13 cellular contexts compared by ENCODE assay signal in the genomic region with DNA sequence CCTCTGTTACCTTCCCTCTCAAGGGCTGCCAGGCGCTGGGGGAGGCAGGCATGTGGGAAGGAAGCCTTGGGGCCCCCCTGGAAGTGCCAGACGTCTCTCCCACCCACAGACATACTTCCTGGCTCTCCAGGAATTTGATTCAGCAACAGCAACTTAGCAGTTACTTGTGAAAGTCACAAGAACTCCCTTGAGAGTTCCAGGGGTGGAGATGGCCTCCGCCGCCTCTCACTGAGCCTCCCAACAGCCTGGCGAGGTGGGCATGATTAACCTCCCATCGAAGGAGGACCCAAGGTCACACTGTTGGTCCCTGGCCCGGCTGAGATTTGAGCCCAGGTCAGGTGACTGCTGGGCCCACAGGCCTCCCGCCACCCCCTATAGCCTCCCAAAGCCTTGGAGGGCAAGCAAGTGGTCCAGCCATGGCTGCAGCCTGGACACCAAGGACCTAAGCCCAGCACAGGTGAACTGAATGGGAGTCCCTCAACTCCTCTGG. TPM values are rescaled to one million over a fixed set of nuclear protein-coding genes. Genes with fewer than 3 reads are reported as not detected.
A peak's percentile ranks its signal among the peaks of the same experiment; 100 is the strongest.
DNase-seq lines count a peak whose midpoint lies in the region; ATAC-seq and TF ChIP-seq lines count a peak whose summit lies in the region.
"Had no signal": no experiment of that assay in that cellular context is flagged by ENCODE, and none has a peak within 500 bp of the region (broad histone marks: within the 10 kb centered on the region; RNA-seq: fewer than 3 reads in every experiment).

No MANE protein-coding gene starts in this region.

- no peak overlapping the region for H3K27ac ChIP-seq in CD8-positive, alpha-beta T cell (ENCODE audit: low read depth, low read length)
- H3K27ac ChIP-seq in MM.1S (ENCODE audit: low read length): peak overlapping the region; percentile 79
- peak overlapping the region in 1 of 2 donors; percentile 70 for H3K27ac ChIP-seq in left lung
- H3K27ac ChIP-seq: cardiac muscle cell had no signal

- H3K4me3 Mint-ChIP-seq in CD8-positive, alpha-beta T cell: no peak overlapping the region
- H3K4me3 Mint-ChIP-seq in dendritic cell treated with granulocyte-macrophage colony-stimulating factor and Interleukin-4, amounts not matched to agents 40 ng/mL and 50 ng/mL, for 4 days: no peak overlapping the region
- H3K4me3 Mint-ChIP-seq in naive thymus-derived CD8-positive, alpha-beta T cell: peak overlapping the region in 4 of 10 donors; percentile 43 to 64 (median 55)
- H3K4me3 Mint-ChIP-seq: neural crest cell had no signal

- H3K27ac Mint-ChIP-seq in CD8-positive, alpha-beta T cell: peak overlapping the region; percentile 42
- H3K27ac Mint-ChIP-seq in dendritic cell treated with granulocyte-macrophage colony-stimulating factor and Interleukin-4, amounts not matched to agents 40 ng/mL and 50 ng/mL, for 4 days: peak overlapping the region; percentile 9
- H3K27ac Mint-ChIP-seq in naive thymus-derived CD8-positive, alpha-beta T cell: peak overlapping the region in 6 of 10 donors; percentile 47 to 75 (median 70)

- no peaks in the 10 kb centered on the region for H3K9me3 Mint-ChIP-seq in CD8-positive, alpha-beta T cell
- no peaks in the 10 kb centered on the region for H3K9me3 Mint-ChIP-seq in dendritic cell treated with granulocyte-macrophage colony-stimulating factor and Interleukin-4, amounts not matched to agents 40 ng/mL and 50 ng/mL, for 4 days
- peaks cover 0 to 2% (median 0%) of the 10 kb centered on the region in 9 donors for H3K9me3 Mint-ChIP-seq in naive thymus-derived CD8-positive, alpha-beta T cell
- H3K9me3 Mint-ChIP-seq: neural crest cell had no signal

- intact Hi-C loops in CD8-positive, alpha-beta T cell (cut with DNase I, micrococcal nuclease): no loop called here
- intact Hi-C loops in dendritic cell treated with granulocyte-macrophage colony-stimulating factor and Interleukin-4, amounts not matched to agents 40 ng/mL and 50 ng/mL, for 4 days (cut with micrococcal nuclease): no loop called here
- intact Hi-C loops in left lung (cut with DNase I): no loop called here

- H3K9me3 ChIP-seq in CD8-positive, alpha-beta T cell (ENCODE audit: low read length): no peaks in the 10 kb centered on the region
- H3K9me3 ChIP-seq in MM.1S (replicated peaks; ENCODE audit: insufficient read depth, low read length) (no peaks in the 10 kb centered on the region), left lung (no peaks in the 10 kb centered on the region)
- H3K9me3 ChIP-seq: heart left ventricle had no signal

- H3F3A ChIP-seq in MM.1S (ENCODE audit: insufficient read depth, low read length): peaks cover 34% of the 10 kb centered on the region

- no peak for DNase-seq in CD8-positive, alpha-beta T cell
- no peak for DNase-seq in MM.1S
- peak in 1 of 10 donors; percentile 43 for DNase-seq in naive thymus-derived CD8-positive, alpha-beta T cell
- no peak for DNase-seq in SHP77 (lab: John Stamatoyannopoulos, UW)
- DNase-seq in left lung: no peak
- DNase-seq in GOT3 (lab: John Stamatoyannopoulos, UW): no peak
- DNase-seq: NCI-H2029; stimulated activated CD4-positive, alpha-beta T cell treated with anti-CD3 and anti-CD28 coated beads, Interleukin-2, amount 100 ng/mL, for 48 hours had no signal

- H2AFZ ChIP-seq in MM.1S (ENCODE audit: low read length): peak overlapping the region; percentile 57

- H3K4me1 ChIP-seq in CD8-positive, alpha-beta T cell (ENCODE audit: insufficient read depth, low read length): peaks cover 19% of the 10 kb centered on the region
- H3K4me1 ChIP-seq in MM.1S (ENCODE audit: low read length): peaks cover 48% of the 10 kb centered on the region
- H3K4me1 ChIP-seq in left lung: peaks cover 21 to 41% of the 10 kb centered on the region in 2 donors

- POLR2A ChIA-PET in CD8-positive, alpha-beta T cell (lab: Charles Lee): no interaction called here
- POLR2A ChIA-PET in naive thymus-derived CD8-positive, alpha-beta T cell (lab: Charles Lee): no interaction called here

- H3K36me3 Mint-ChIP-seq in CD8-positive, alpha-beta T cell: no peaks in the 10 kb centered on the region
- no peaks in the 10 kb centered on the region for H3K36me3 Mint-ChIP-seq in dendritic cell treated with granulocyte-macrophage colony-stimulating factor and Interleukin-4, amounts not matched to agents 40 ng/mL and 50 ng/mL, for 4 days (ENCODE audit: low read depth)
- no peaks in the 10 kb centered on the region for H3K36me3 Mint-ChIP-seq in naive thymus-derived CD8-positive, alpha-beta T cell

- no peak overlapping the region for H3K4me3 ChIP-seq in CD8-positive, alpha-beta T cell (ENCODE audit: low read depth, low read length)
- H3K4me3 ChIP-seq in MM.1S (ENCODE audit: low read length) (peak overlapping the region; percentile 9; the same call in 1 of the 2 replicates), left lung (no peak overlapping the region)
- H3K4me3 ChIP-seq: cardiac muscle cell, heart left ventricle had no signal

- no peak for TF ChIP-seq CTCF in CD8-positive, alpha-beta T cell (IDR thresholded peaks at IDR 0.05)
- no peak for TF ChIP-seq CTCF in MM.1S (IDR thresholded peaks at IDR 0.05; ENCODE audit: low read length)
- no peak for TF ChIP-seq CTCF in left lung (IDR thresholded peaks at IDR 0.05)

- CTCF ChIA-PET in CD8-positive, alpha-beta T cell (lab: Charles Lee): no interaction called here

- peak overlapping the region; percentile 75 for H3K4me2 ChIP-seq in MM.1S (ENCODE audit: low read depth, low read length)

- no peaks in the 10 kb centered on the region for H4K20me1 ChIP-seq in MM.1S (ENCODE audit: insufficient read depth, low read length)

- ATAC-seq in CD8-positive, alpha-beta T cell: no peak
- no peak for ATAC-seq in naive thymus-derived CD8-positive, alpha-beta T cell
- ATAC-seq in left lung (no peak), HG02678 (IDR thresholded peaks at IDR 0.05; ENCODE audit: unreplicated experiment) (no peak)

- H3K4me1 Mint-ChIP-seq in CD8-positive, alpha-beta T cell (ENCODE audit: low read depth): peaks cover 27% of the 10 kb centered on the region
- H3K4me1 Mint-ChIP-seq in dendritic cell treated with granulocyte-macrophage colony-stimulating factor and Interleukin-4, amounts not matched to agents 40 ng/mL and 50 ng/mL, for 4 days (ENCODE audit: low read depth): peaks cover 35% of the 10 kb centered on the region
- peaks cover 18 to 33% (median 29%) of the 10 kb centered on the region in 4 donors for H3K4me1 Mint-ChIP-seq in naive thymus-derived CD8-positive, alpha-beta T cell

- H3K79me2 ChIP-seq in MM.1S (ENCODE audit: low read length): no peaks in the 10 kb centered on the region

- no peaks in the 10 kb centered on the region for H3K27me3 ChIP-seq in CD8-positive, alpha-beta T cell (ENCODE audit: insufficient read depth, low read length)
- no peaks in the 10 kb centered on the region for H3K27me3 ChIP-seq in MM.1S (replicated peaks; ENCODE audit: insufficient read depth, low read length)
- no peaks in the 10 kb centered on the region for H3K27me3 ChIP-seq in left lung
- H3K27me3 ChIP-seq: cardiac muscle cell, heart left ventricle had no signal

- no peaks in the 10 kb centered on the region for H3K27me3 Mint-ChIP-seq in CD8-positive, alpha-beta T cell (ENCODE audit: low read depth)
- peaks cover 64% of the 10 kb centered on the region for H3K27me3 Mint-ChIP-seq in dendritic cell treated with granulocyte-macrophage colony-stimulating factor and Interleukin-4, amounts not matched to agents 40 ng/mL and 50 ng/mL, for 4 days
- peaks cover 0 to 6% (median 0%) of the 10 kb centered on the region in 5 donors for H3K27me3 Mint-ChIP-seq in naive thymus-derived CD8-positive, alpha-beta T cell

- no peaks in the 10 kb centered on the region for H3K36me3 ChIP-seq in CD8-positive, alpha-beta T cell (ENCODE audit: insufficient read depth, low read length)
- no peaks in the 10 kb centered on the region for H3K36me3 ChIP-seq in MM.1S (replicated peaks; ENCODE audit: insufficient read depth, low read length)
- H3K36me3 ChIP-seq in left lung: no peaks in the 10 kb centered on the region
- H3K36me3 ChIP-seq: cardiac muscle cell, heart left ventricle had no signal

- H3K9me2 ChIP-seq in MM.1S (replicated peaks; ENCODE audit: insufficient read depth, low read length): no peaks in the 10 kb centered on the region

- peak overlapping the region; percentile 50 for H3K9ac ChIP-seq in MM.1S (ENCODE audit: low read length)

RNA-seq across cellular contexts. Expression of a gene that starts 14.0 kb away (rescaled TPM):
- not detected for total RNA-seq in CD8-positive, alpha-beta T cell
- not detected for total RNA-seq in naive thymus-derived CD8-positive, alpha-beta T cell
- not detected for polyA plus RNA-seq in naive thymus-derived CD8-positive, alpha-beta T cell
- total RNA-seq in left lung: 10 to 100 TPM; 12.7 to 15.4 TPM

Comparison
In these comparisons a context has a peak if more than half of its experiments do, and no peak if none do; other contexts are left out.
1. H3K27ac Mint-ChIP-seq: peak in every context shown above with its lines; median percentile 70 in naive thymus-derived CD8-positive, alpha-beta T cell; 42 in CD8-positive, alpha-beta T cell; 9 in dendritic cell treated with granulocyte-macrophage colony-stimulating factor and Interleukin-4, amounts not matched to agents 40 ng/mL and 50 ng/mL, for 4 days.
2. RNA of a gene that starts 14.0 kb away (total RNA-seq): 12.7 to 15.4 TPM in left lung; not detected in CD8-positive, alpha-beta T cell and not detected in naive thymus-derived CD8-positive, alpha-beta T cell; every median in the first group is over 10 times any median in the second.